1 cellular context compared by ENCODE assay signal in genomic region chr7:74026406-74027123, GRCh38.
TF ChIP-seq lines count a peak whose summit lies in the region.

No MANE protein-coding gene starts in this region.

TF ChIP-seq in K562, 482 proteins besides CTCF, POLR2A, EP300 and RAD21 (continued from another document):
- no peak for TF ChIP-seq ATF6 (CRISPR knock-in tag; IDR thresholded peaks at IDR 0.05)
- TF ChIP-seq BRF1 (IDR thresholded peaks at IDR 0.05; ENCODE audit: borderline replicate concordance, extremely low read depth, insufficient read length) = no peak
- TF ChIP-seq RB1 (IDR thresholded peaks at IDR 0.05; ENCODE audit: low read depth) = peak; percentile 77; the same call in 1 of the 2 replicates
- TF ChIP-seq NFIX (CRISPR knock-in tag; IDR thresholded peaks at IDR 0.05; ENCODE audit: low read depth) = no peak
- no peak for TF ChIP-seq SOX6 (IDR thresholded peaks at IDR 0.05)
- TF ChIP-seq ZNF436 (CRISPR knock-in tag; IDR thresholded peaks at IDR 0.05) = no peak
- peak; percentile 6 for TF ChIP-seq CTCFL (IDR thresholded peaks at IDR 0.05; ENCODE audit: borderline replicate concordance, insufficient read depth, low read depth, low read length, poor library complexity, severe bottlenecking)
- no peak for TF ChIP-seq ZNF584 (CRISPR knock-in tag; IDR thresholded peaks at IDR 0.05; ENCODE audit: low read depth)
- TF ChIP-seq ZNF384 (IDR thresholded peaks at IDR 0.05; ENCODE audit: low read depth, low read length) = peak; percentile 30; the same call in 1 of the 2 replicates
- TF ChIP-seq L3MBTL2 (IDR thresholded peaks at IDR 0.05) = peak; percentile 24; the same call in 1 of the 2 replicates
- TF ChIP-seq PATZ1 (CRISPR knock-in tag; IDR thresholded peaks at IDR 0.05; ENCODE audit: borderline replicate concordance) = no peak
- TF ChIP-seq TCF7 (IDR thresholded peaks at IDR 0.05; ENCODE audit: borderline replicate concordance) = 0 out of 2 replicates have a peak, but pooled peaks have one; percentile 38
- no peak for TF ChIP-seq ZBTB11 (CRISPR knock-in tag; IDR thresholded peaks at IDR 0.05)
TF ChIP-seq in K562: peak in this region for 20.
